In the genomic region with DNA sequence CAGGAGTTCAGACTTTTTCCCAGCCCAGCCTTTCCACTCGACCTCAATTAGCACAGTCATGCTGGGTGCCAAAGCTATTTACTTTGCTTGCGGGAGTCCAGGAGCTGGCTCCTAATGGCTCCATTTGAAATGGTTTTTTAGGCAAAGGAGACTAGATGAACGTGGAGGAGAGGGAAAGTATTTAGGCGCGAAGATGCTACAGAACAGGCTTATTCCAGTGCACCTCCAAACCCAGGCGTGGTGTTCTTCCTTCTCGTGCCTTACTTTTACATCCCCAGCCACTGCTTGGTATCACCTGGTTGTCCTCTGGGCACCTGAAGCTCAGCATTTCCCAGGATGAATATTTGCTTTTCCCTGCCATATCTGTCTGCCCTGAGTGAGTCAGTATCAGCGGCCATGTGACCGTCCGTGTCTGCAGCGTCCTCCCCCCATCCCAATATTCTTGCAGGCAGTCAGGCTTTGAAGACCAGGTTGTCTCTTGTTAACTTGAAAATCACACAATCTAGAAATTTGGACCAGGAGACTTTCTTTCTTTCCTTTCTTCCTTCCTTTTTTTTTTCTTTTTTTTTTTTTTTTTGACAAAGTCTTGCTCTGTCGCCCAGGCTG, we compare ENCODE assay signal across 1 cellular context.
TF ChIP-seq lines count a peak whose summit lies in the region.

No MANE protein-coding gene starts in this region.

TF ChIP-seq in K562, 482 proteins besides CTCF, POLR2A, EP300 and RAD21 (continued from another document):
- no peak for TF ChIP-seq NR2C2 (CRISPR knock-in tag; IDR thresholded peaks at IDR 0.05)
- peak; percentile 64; the same call in 1 of the 2 replicates for TF ChIP-seq NR2C2 (tag; IDR thresholded peaks at IDR 0.05)
- peak; percentile 78 for TF ChIP-seq JUND (IDR thresholded peaks at IDR 0.05; ENCODE audit: borderline replicate concordance, low read depth, low read length)
- TF ChIP-seq JUND (tag; IDR thresholded peaks at IDR 0.05; ENCODE audit: borderline replicate concordance, low read depth, low read length): peak; percentile 57; the same call in 1 of the 3 replicates
- TF ChIP-seq YY1 (IDR thresholded peaks at IDR 0.05; ENCODE audit: borderline replicate concordance in 1 of 3, control insufficient read depth in 1 of 3, extremely low read depth in 1 of 3, insufficient read depth in 3 of 3, insufficient read length in 1 of 3, insufficient replicate concordance in 2 of 3, low read depth in 1 of 3, low read length in 2 of 3): peak in 1 of 3 experiments; percentile 5
- TF ChIP-seq, protein P1, sequence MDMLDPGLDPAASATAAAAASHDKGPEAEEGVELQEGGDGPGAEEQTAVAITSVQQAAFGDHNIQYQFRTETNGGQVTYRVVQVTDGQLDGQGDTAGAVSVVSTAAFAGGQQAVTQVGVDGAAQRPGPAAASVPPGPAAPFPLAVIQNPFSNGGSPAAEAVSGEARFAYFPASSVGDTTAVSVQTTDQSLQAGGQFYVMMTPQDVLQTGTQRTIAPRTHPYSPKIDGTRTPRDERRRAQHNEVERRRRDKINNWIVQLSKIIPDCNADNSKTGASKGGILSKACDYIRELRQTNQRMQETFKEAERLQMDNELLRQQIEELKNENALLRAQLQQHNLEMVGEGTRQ (CRISPR knock-in tag; IDR thresholded peaks at IDR 0.05): peak; percentile 80
- TF ChIP-seq CBFA2T2 (conservative IDR thresholded peaks at IDR 0.05): peak; percentile 22; the same call in 1 of the 2 replicates
- TF ChIP-seq SMAD4 (CRISPR knock-in tag; conservative IDR thresholded peaks at IDR 0.05): 0 out of 2 replicates have a peak, but pooled peaks have one; percentile 52
- TF ChIP-seq NFRKB (IDR thresholded peaks at IDR 0.05; ENCODE audit: low read depth): peak; percentile 53; the same call in 1 of the 2 replicates
- peak in 1 of 2 experiments; percentile 24; a peak in 1 of 4 replicates for TF ChIP-seq FOXK2 (conservative IDR thresholded peaks at IDR 0.05 in 1 of 2, IDR thresholded peaks at IDR 0.05 in 1 of 2; ENCODE audit: low read depth in 2 of 2)
- peak; percentile 31 for TF ChIP-seq RBBP5 (IDR thresholded peaks at IDR 0.05; ENCODE audit: borderline replicate concordance, insufficient read depth, low read length, poor library complexity, severe bottlenecking)
- TF ChIP-seq ZFP30 (CRISPR knock-in tag; IDR thresholded peaks at IDR 0.05; ENCODE audit: borderline replicate concordance): no peak
